ENCODE assay signal across 8 cellular contexts in the genomic region with DNA sequence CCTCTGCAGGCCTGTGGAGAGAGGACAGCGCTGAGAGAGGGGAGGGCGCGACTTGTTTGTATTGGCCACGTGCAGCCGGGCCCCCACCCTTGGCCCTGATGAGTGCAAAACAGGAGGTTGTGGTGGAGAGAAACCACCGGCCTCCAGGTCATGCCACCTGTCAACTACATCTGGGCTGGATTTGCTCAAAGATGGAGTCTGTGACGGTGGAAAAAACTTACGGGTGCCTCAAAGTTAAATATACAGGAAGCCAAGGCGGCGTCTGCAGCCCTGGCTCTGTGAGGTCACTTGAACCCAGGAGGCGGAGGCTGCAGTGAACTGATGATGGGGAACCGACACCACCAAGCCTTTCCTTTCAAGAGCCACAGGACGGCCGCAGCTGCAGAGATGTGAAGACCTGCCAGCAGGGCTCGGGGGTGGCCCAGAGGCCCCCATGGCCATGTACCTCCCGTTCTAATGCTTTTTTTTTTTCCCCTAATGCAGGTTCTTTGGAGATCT. TPM values are rescaled to one million over a fixed set of nuclear protein-coding genes. Genes with fewer than 3 reads are reported as not detected.
DNase-seq lines count a peak whose midpoint lies in the region; ATAC-seq and TF ChIP-seq lines count a peak whose summit lies in the region.

No MANE protein-coding gene starts in this region.

- H3K79me1 ChIP-seq in H9 (ENCODE audit: insufficient read depth, low read depth, low read length, poor library complexity, severe bottlenecking) (no peaks in the 10 kb centered on the region), mesenchymal stem cell (replicated peaks; ENCODE audit: low read length, poor library complexity, severe bottlenecking) (no peaks in the 10 kb centered on the region)

- H2AK5ac ChIP-seq in H9 (ENCODE audit: insufficient read length, low read length) (no peak overlapping the region), mesenchymal stem cell (ENCODE audit: low read length, severe bottlenecking) (no peak overlapping the region)

- H3K27me3 Mint-ChIP-seq in H9 (ENCODE audit: low read depth): no peaks in the 10 kb centered on the region; the same call in 1 of the 2 replicates

- H3K36me3 ChIP-seq in mucosa of descending colon (ENCODE audit: low read depth) (no peaks in the 10 kb centered on the region), mesenchymal stem cell (ENCODE audit: control insufficient read depth in 1 of 2, insufficient read depth in 2 of 2, low read depth in 1 of 2, low read length in 2 of 2) (no peaks in the 10 kb centered on the region)

- H3K4me3 Mint-ChIP-seq in H9: no peak overlapping the region

- H3K23me2 ChIP-seq in H9 (ENCODE audit: insufficient read length, low read depth, low read length, poor library complexity, severe bottlenecking): no peaks in the 10 kb centered on the region

- no peak overlapping the region for H3K56ac ChIP-seq in H9 (ENCODE audit: insufficient read length, low read depth, low read length)

- H2BK120ac ChIP-seq in H9 (ENCODE audit: low read depth, low read length, poor library complexity, severe bottlenecking) (no peak overlapping the region), mesenchymal stem cell (ENCODE audit: low read depth, low read length) (no peak overlapping the region)

- H3K4me3 ChIP-seq in mucosa of descending colon: no peak overlapping the region
- no peak overlapping the region for H3K4me3 ChIP-seq in mesenchymal stem cell (ENCODE audit: insufficient read depth in 1 of 2, low read depth in 1 of 2, low read length in 2 of 2)

- H3K14ac ChIP-seq in H9 (ENCODE audit: insufficient read depth, low read length) (no peak overlapping the region), mesenchymal stem cell (ENCODE audit: low read length in 2 of 2) (no peak overlapping the region)

- no CpG with 5 or more reads among the region's 16 CpGs for WGBS in H9 (ENCODE audit: extremely low coverage, insufficient read length, low lambda C conversion rate)
- 77% methylated on average over 16 of the region's 16 CpGs for WGBS in mesenchymal stem cell

- no peaks in the 10 kb centered on the region for H3K79me2 ChIP-seq in H9 (ENCODE audit: insufficient read depth, low read length)

- no peak overlapping the region for H3K4ac ChIP-seq in H9 (ENCODE audit: low read depth, low read length)
- H3K4ac ChIP-seq in mesenchymal stem cell (ENCODE audit: low read depth in 1 of 2, low read length in 2 of 2): no peak overlapping the region

- H4K5ac ChIP-seq in H9 (ENCODE audit: insufficient read length, low read depth, low read length): no peak overlapping the region

- no peak overlapping the region for H4K8ac ChIP-seq in H9 (replicated peaks; ENCODE audit: insufficient read length, low read depth, low read length)
- H4K8ac ChIP-seq in mesenchymal stem cell (ENCODE audit: low read length): no peak overlapping the region

- ATAC-seq in GM18858 (IDR thresholded peaks at IDR 0.05; ENCODE audit: unreplicated experiment): peak; percentile 72
- ATAC-seq in HG02885 (IDR thresholded peaks at IDR 0.05; ENCODE audit: poor library complexity, unreplicated experiment): peak; percentile 77
- peak; percentile 72 to 78 for ATAC-seq in activated CD4-positive, CD25-positive, alpha-beta regulatory T cell treated with anti-CD3 and anti-CD28 coated beads, Interleukin-2, amount 50 U/mL, for 24 hours
- peak; percentile 69 for ATAC-seq in mucosa of descending colon

- H3K18ac ChIP-seq in H9 (ENCODE audit: insufficient read length, low read depth, low read length) (no peak overlapping the region), mesenchymal stem cell (ENCODE audit: low read depth in 1 of 2, low read length in 2 of 2) (no peak overlapping the region)

- H2BK5ac ChIP-seq in H9 (ENCODE audit: insufficient read length, low read length) (no peak overlapping the region), mesenchymal stem cell (ENCODE audit: low read depth, low read length, poor library complexity, severe bottlenecking) (no peak overlapping the region)

- no peak overlapping the region for H3K27ac Mint-ChIP-seq in H9

- H2BK12ac ChIP-seq in H9 (ENCODE audit: insufficient read length, low read depth, low read length) (no peak overlapping the region), mesenchymal stem cell (ENCODE audit: low read length in 2 of 2) (no peak overlapping the region)

- H3K9me3 ChIP-seq in mucosa of descending colon (no peaks in the 10 kb centered on the region), H9 (ENCODE audit: control insufficient read depth, low read depth, low read length) (no peaks in the 10 kb centered on the region), mesenchymal stem cell (ENCODE audit: control insufficient read depth, low read length) (no peaks in the 10 kb centered on the region)

- intact Hi-C loops in mucosa of descending colon (cut with DNase I, micrococcal nuclease): no loop called here

- H3K4me1 Mint-ChIP-seq in H9: peaks cover 14 to 22% of the 10 kb centered on the region in 2 experiments

- H3K4me1 ChIP-seq in mucosa of descending colon (ENCODE audit: low read depth): no peaks in the 10 kb centered on the region
- no peaks in the 10 kb centered on the region; the same call in 1 of the 2 replicates for H3K4me1 ChIP-seq in H9 (ENCODE audit: insufficient read depth, low read length)
- H3K4me1 ChIP-seq in mesenchymal stem cell (ENCODE audit: control insufficient read depth, insufficient read depth, low read depth, low read length): no peaks in the 10 kb centered on the region

- H3K27me3 ChIP-seq in H9 (ENCODE audit: insufficient read depth, low read length): no peaks in the 10 kb centered on the region
- peaks cover 0 to 18% of the 10 kb centered on the region in 2 experiments for H3K27me3 ChIP-seq in mesenchymal stem cell (ENCODE audit: control insufficient read depth in 1 of 2, insufficient read depth in 1 of 2, low read length in 2 of 2)

- DNase-seq in mucosa of descending colon (peak in 2 of 3 donors; percentile 51 to 79), EL (no peak), H9 (no peak), mesenchymal stem cell (no peak), OCI-M1 (lab: John Stamatoyannopoulos, UW) (no peak)

- H2BK15ac ChIP-seq in H9 (ENCODE audit: low read depth, low read length) (no peak overlapping the region), mesenchymal stem cell (ENCODE audit: low read depth, poor library complexity, severe bottlenecking) (no peak overlapping the region)

- TF ChIP-seq CTCF in mucosa of descending colon (IDR thresholded peaks at IDR 0.05) (no peak), H9 (conservative IDR thresholded peaks at IDR 0.05) (no peak)

- no peaks in the 10 kb centered on the region; a peak in 1 of 5 replicates for H3K9me3 Mint-ChIP-seq in H9

- no peak overlapping the region for H2AFZ ChIP-seq in H9 (ENCODE audit: low read length)
- H2AFZ ChIP-seq in mesenchymal stem cell (ENCODE audit: low read depth, low read length): no peak overlapping the region

- no peak overlapping the region for H3T11ph ChIP-seq in H9 (ENCODE audit: low read length)

- H4K20me1 ChIP-seq in H9 (ENCODE audit: control insufficient read depth, insufficient read depth, insufficient read length): no peaks in the 10 kb centered on the region

- no peak overlapping the region for H2BK20ac ChIP-seq in H9 (ENCODE audit: low read depth, low read length, poor library complexity, severe bottlenecking)

- H3K27ac ChIP-seq in H9 (ENCODE audit: insufficient read length, low read depth, low read length) (no peak overlapping the region), mesenchymal stem cell (ENCODE audit: low read length, poor library complexity, severe bottlenecking) (no peak overlapping the region)

- H4K91ac ChIP-seq in H9 (ENCODE audit: insufficient read length, low read depth, low read length) (no peak overlapping the region), mesenchymal stem cell (ENCODE audit: low read length) (no peak overlapping the region)

- H3K9ac ChIP-seq in H9 (ENCODE audit: extremely low read depth, insufficient read length, low read length) (no peak overlapping the region), mesenchymal stem cell (ENCODE audit: low read length) (no peak overlapping the region)

- H3K23ac ChIP-seq in H9 (ENCODE audit: insufficient read length, low read depth, low read length) (no peak overlapping the region), mesenchymal stem cell (ENCODE audit: low read length in 2 of 2) (no peak overlapping the region)

- no peaks in the 10 kb centered on the region for H3K36me3 Mint-ChIP-seq in H9 (ENCODE audit: insufficient read depth in 1 of 3, low read depth in 3 of 3)

- no peak overlapping the region for H3K4me2 ChIP-seq in H9 (ENCODE audit: insufficient read depth, insufficient read length, low read length)
- H3K4me2 ChIP-seq in mesenchymal stem cell (ENCODE audit: low read length, poor library complexity, severe bottlenecking): no peak overlapping the region

RNA-seq across cellular contexts. Expression of gene C16orf74, which starts 15.6 kb away (rescaled TPM):
- 1 to 10 TPM in 2 of 3 donors, under 1 TPM in 1; 0.73 to 1.3 (median 1.0) TPM for total RNA-seq in mucosa of descending colon
- 4.9 and 5.6 TPM in 2 replicates for total RNA-seq in H9 (2021)
- 6.1 TPM for polyA plus RNA-seq in mesenchymal stem cell (2013, experiment 1 of 2)
- polyA plus RNA-seq in mesenchymal stem cell (2013, experiment 2 of 2): 6.5 TPM

RNA-seq across cellular contexts. Expression of gene GINS2, which starts 46.5 kb away (rescaled TPM):
- total RNA-seq in mucosa of descending colon (10 to 100 TPM in 1 of 3 donors, 1 to 10 TPM in 2; 1.2 to 11.8 (median 5.4) TPM), H9 (2021) (52.7 and 53.2 TPM in 2 replicates)
- polyA plus RNA-seq in mesenchymal stem cell (2013, experiment 1 of 2): 2.4 TPM
- polyA plus RNA-seq in mesenchymal stem cell (2013, experiment 2 of 2): 2.2 TPM

Comparison
In these comparisons a context has a peak if more than half of its experiments do, and no peak if none do; other contexts are left out.
1. DNase-seq: peak in mucosa of descending colon (2 of 3); none in EL (single experiment), H9 (single experiment), mesenchymal stem cell (single experiment) and OCI-M1 (single experiment).
2. Peak in every context shown above with its lines, with median percentiles within 50 percentile points of each other: ATAC-seq.